8 cellular contexts compared by ENCODE assay signal in the genomic region with DNA sequence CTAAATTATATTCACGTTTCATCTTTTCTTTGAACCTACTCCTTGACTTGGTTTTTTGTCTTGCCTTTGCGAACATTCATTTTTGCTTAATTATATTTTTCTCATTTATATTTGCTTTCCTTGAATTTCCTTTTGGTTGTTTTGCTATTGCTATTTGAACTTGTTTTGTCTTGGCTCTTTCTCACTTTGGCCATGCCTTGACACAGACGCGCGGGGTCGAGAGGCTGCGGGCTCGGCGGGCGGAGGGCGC. TPM values are rescaled to one million over a fixed set of nuclear protein-coding genes. Genes with fewer than 3 reads are reported as not detected.
DNase-seq lines count a peak whose midpoint lies in the region; ATAC-seq and TF ChIP-seq lines count a peak whose summit lies in the region.

No MANE protein-coding gene starts in this region.

- POLR2A ChIA-PET in CD8-positive, alpha-beta memory T cell (lab: Charles Lee) = no interaction called here

- no peaks in the 10 kb centered on the region for H3K36me3 ChIP-seq in CD8-positive, alpha-beta memory T cell (ENCODE audit: insufficient read depth, low read length)
- H3K36me3 ChIP-seq in RWPE2 (ENCODE audit: low read depth) (no peaks in the 10 kb centered on the region), sigmoid colon (no peaks in the 10 kb centered on the region)

- TF ChIP-seq CTCF in RWPE2 (IDR thresholded peaks at IDR 0.05; ENCODE audit: poor library complexity, severe bottlenecking) = peak; percentile 77
- peak in 1 of 4 experiments; percentile 9 for TF ChIP-seq CTCF in sigmoid colon (IDR thresholded peaks at IDR 0.05)

- peak overlapping the region; percentile 72 for H3K4me3 ChIP-seq in CD8-positive, alpha-beta memory T cell (ENCODE audit: low read length)
- peak overlapping the region; percentile 55 for H3K4me3 ChIP-seq in RWPE2 (ENCODE audit: severe bottlenecking)
- H3K4me3 ChIP-seq in right cardiac atrium (ENCODE audit: low read length) = peak overlapping the region; percentile 87
- peak overlapping the region; percentile 61 to 76 (median 66) for H3K4me3 ChIP-seq in sigmoid colon

- no peak for TF ChIP-seq POLR2A in sigmoid colon (IDR thresholded peaks at IDR 0.05)

- no peaks in the 10 kb centered on the region for H3K36me3 Mint-ChIP-seq in CD8-positive, alpha-beta memory T cell

- peaks cover 4% of the 10 kb centered on the region for H3K4me1 ChIP-seq in CD8-positive, alpha-beta memory T cell (ENCODE audit: insufficient read depth, low read length)
- H3K4me1 ChIP-seq in RWPE2 (ENCODE audit: insufficient read depth, poor library complexity, severe bottlenecking) (peaks cover 9% of the 10 kb centered on the region), right cardiac atrium (ENCODE audit: control insufficient read depth, insufficient read depth, low read length) (peaks cover 8% of the 10 kb centered on the region), sigmoid colon (peaks cover 0 to 17% (median 6%) of the 10 kb centered on the region in 4 donors)

- no peak overlapping the region for H3K4me3 Mint-ChIP-seq in CD8-positive, alpha-beta memory T cell

- CTCF ChIA-PET in CD8-positive, alpha-beta memory T cell (lab: Charles Lee) = interaction anchor here (0.9 to 4.2 kb wide), 8 partner anchors 8 to 401 kb away, joined by 3 to 60 read pairs (median 6); partner anchors contain the start of genes EFHC1 and MCM3

- DNase-seq in CD8-positive, alpha-beta memory T cell = peak in 1 of 5 donors; percentile 43
- DNase-seq in RWPE2 (ENCODE audit: low spot score) (no peak), right cardiac atrium (no peak), sigmoid colon (no peak), GM19240 (ENCODE audit: insufficient read length, low spot score) (no peak), superior temporal gyrus (ENCODE audit: extremely low spot score) (no peak)

- ATAC-seq in RWPE2 (ENCODE audit: low read depth) (no peak), right cardiac atrium (no peak), GM19023 (IDR thresholded peaks at IDR 0.05; ENCODE audit: unreplicated experiment) (no peak), HG03432 (IDR thresholded peaks at IDR 0.05; ENCODE audit: unreplicated experiment) (no peak)

- no peak for TF ChIP-seq EP300 in sigmoid colon (IDR thresholded peaks at IDR 0.05)

- no peak overlapping the region for H3K27ac Mint-ChIP-seq in CD8-positive, alpha-beta memory T cell

- intact Hi-C loops in right cardiac atrium (cut with DNase I) = loop anchor here (2.0 to 10.0 kb wide), 6 partner anchors 69 to 379 kb away; partner anchors contain the start of gene MCM3 (in 1 of the 4)
- intact Hi-C loops in sigmoid colon (cut with DNase I) = loop anchor here (1.0 to 5.0 kb wide), 5 partner anchors 67 to 379 kb away; partner anchors contain the start of gene TRAM2

- H3K9me3 Mint-ChIP-seq in CD8-positive, alpha-beta memory T cell = no peaks in the 10 kb centered on the region

- no peaks in the 10 kb centered on the region for H3K9me3 ChIP-seq in CD8-positive, alpha-beta memory T cell (ENCODE audit: low read length)
- H3K9me3 ChIP-seq in RWPE2 (ENCODE audit: severe bottlenecking) = no peaks in the 10 kb centered on the region
- no peaks in the 10 kb centered on the region for H3K9me3 ChIP-seq in right cardiac atrium (ENCODE audit: control insufficient read depth, low read length)
- H3K9me3 ChIP-seq in sigmoid colon = no peaks in the 10 kb centered on the region

- H3K27me3 ChIP-seq in CD8-positive, alpha-beta memory T cell (ENCODE audit: insufficient read depth, low read length, poor library complexity, severe bottlenecking) = no peaks in the 10 kb centered on the region
- H3K27me3 ChIP-seq in RWPE2 (ENCODE audit: insufficient read depth, poor library complexity, severe bottlenecking) (no peaks in the 10 kb centered on the region), right cardiac atrium (ENCODE audit: control insufficient read depth, insufficient read depth) (no peaks in the 10 kb centered on the region), sigmoid colon (no peaks in the 10 kb centered on the region)

- no peak overlapping the region for H3K27ac ChIP-seq in CD8-positive, alpha-beta memory T cell (ENCODE audit: low read depth, low read length)
- H3K27ac ChIP-seq in RWPE2 (ENCODE audit: poor library complexity, severe bottlenecking) = no peak overlapping the region
- H3K27ac ChIP-seq in right cardiac atrium (ENCODE audit: low read length) = peak overlapping the region; percentile 71
- peak overlapping the region; percentile 69 to 83 (median 78) for H3K27ac ChIP-seq in sigmoid colon

- no peaks in the 10 kb centered on the region for H3K4me1 Mint-ChIP-seq in CD8-positive, alpha-beta memory T cell

- no peaks in the 10 kb centered on the region for H3K27me3 Mint-ChIP-seq in CD8-positive, alpha-beta memory T cell

- WGBS in right cardiac atrium = under 1% methylated on average over 11 of the region's 11 CpGs
- 0% methylated on average over 11 of the region's 11 CpGs for WGBS in sigmoid colon, 2 donors

RNA-seq across cellular contexts. Expression of gene TMEM14A, which starts 7.1 kb away (rescaled TPM):
- total RNA-seq in CD8-positive, alpha-beta memory T cell = 10 to 100 TPM; 20.1 to 23.7 TPM
- 27.3 TPM for polyA plus RNA-seq in CD8-positive, alpha-beta memory T cell
- total RNA-seq in right cardiac atrium = 10 to 100 TPM in 3 of 4 donors, 1 to 10 TPM in 1; 8.7 to 15.4 (median 13.5) TPM
- polyA plus RNA-seq in right cardiac atrium = 19.5 TPM
- total RNA-seq in sigmoid colon = 10 to 100 TPM; 24.7 to 48.5 (median 41.2) TPM
- 10 to 100 TPM; 18.5 to 25.2 (median 24.1) TPM for polyA plus RNA-seq in sigmoid colon

Comparison
In these comparisons a context has a peak if more than half of its experiments do, and no peak if none do; other contexts are left out.
1. H3K27ac ChIP-seq: peak in right cardiac atrium (single experiment) and sigmoid colon (4 of 4); none in CD8-positive, alpha-beta memory T cell (single experiment) and RWPE2 (single experiment).
2. Peak in every context shown above with its lines, with median percentiles within 50 percentile points of each other: H3K4me3 ChIP-seq.